In the genomic region with DNA sequence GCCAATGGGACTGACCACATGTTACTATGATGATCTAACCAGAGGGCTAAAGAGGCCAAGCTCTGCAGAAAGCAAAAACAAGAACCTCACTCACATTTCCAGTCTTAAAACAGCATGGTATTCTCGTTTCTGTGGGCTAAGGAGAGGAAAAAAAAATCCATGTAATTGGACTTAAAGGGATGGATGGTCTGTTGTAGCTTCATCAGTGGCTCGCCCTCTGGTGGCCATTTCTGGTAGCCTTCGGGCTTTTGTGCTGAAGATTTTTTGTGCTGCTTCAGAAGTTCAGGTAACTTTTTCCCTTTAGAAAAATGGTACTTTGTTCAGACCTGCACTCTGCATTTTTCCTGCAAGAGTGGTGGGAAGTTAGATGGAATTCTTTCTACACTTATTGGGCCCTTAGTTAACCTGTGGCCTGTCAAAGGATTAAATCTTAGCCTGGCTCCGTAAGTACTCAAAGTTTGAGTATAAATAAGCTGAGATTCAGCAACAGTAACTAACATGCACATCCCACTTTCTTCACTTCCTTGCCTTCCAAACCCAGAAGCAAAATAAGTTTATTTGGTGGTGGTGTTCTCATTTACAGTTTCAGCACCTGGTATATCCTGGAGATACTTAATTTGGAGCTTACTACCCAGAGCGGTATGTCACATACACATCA, we compare ENCODE assay signal across 8 cellular contexts. TPM values are rescaled to one million over a fixed set of nuclear protein-coding genes. Genes with fewer than 3 reads are reported as not detected.
A peak's percentile ranks its signal among the peaks of the same experiment; 100 is the strongest.
DNase-seq lines count a peak whose midpoint lies in the region; ATAC-seq, FAIRE-seq and TF ChIP-seq lines count a peak whose summit lies in the region.

No MANE protein-coding gene starts in this region.

- POLR2A ChIA-PET in A549 (lab: Yijun Ruan, JAX) = interaction anchor here (1.4 kb wide), 1 partner anchor 435 kb away, joined by 6 read pairs; no protein-coding TSS in a partner anchor

- no peak for TF ChIP-seq EP300 in A549 (IDR thresholded peaks at IDR 0.05)

- no peak for TF ChIP-seq POLR2A in A549 (IDR thresholded peaks at IDR 0.05; ENCODE audit: low read length)
- TF ChIP-seq POLR2A in GM12891 (IDR thresholded peaks at IDR 0.05; ENCODE audit: low read depth, low read length) = no peak

- CTCF ChIA-PET in A549 (lab: Yijun Ruan, JAX) = interaction anchor here (0.8 to 6.7 kb wide), 37 partner anchors 10 to 503 kb away, joined by 3 to 201 read pairs (median 5); partner anchors contain the start of gene DCAF4

- no peak overlapping the region for H3K27ac Mint-ChIP-seq in natural killer cell
- peak overlapping the region; percentile 7 for H3K27ac Mint-ChIP-seq in stimulated activated naive CD8-positive, alpha-beta T cell treated with anti-CD3 and anti-CD28 coated beads, Interleukin-15, Interleukin-2, amounts not matched to agents 100 ng/mL and 50 ng/mL, for 24 hours

- no peaks in the 10 kb centered on the region for H3K9me3 ChIP-seq in A549

- H3K9me3 Mint-ChIP-seq in natural killer cell = no peaks in the 10 kb centered on the region
- no peaks in the 10 kb centered on the region for H3K9me3 Mint-ChIP-seq in stimulated activated naive CD8-positive, alpha-beta T cell treated with anti-CD3 and anti-CD28 coated beads, Interleukin-15, Interleukin-2, amounts not matched to agents 100 ng/mL and 50 ng/mL, for 24 hours

- H3K36me3 Mint-ChIP-seq in natural killer cell = no peaks in the 10 kb centered on the region
- peaks cover 51% of the 10 kb centered on the region for H3K36me3 Mint-ChIP-seq in stimulated activated naive CD8-positive, alpha-beta T cell treated with anti-CD3 and anti-CD28 coated beads, Interleukin-15, Interleukin-2, amounts not matched to agents 100 ng/mL and 50 ng/mL, for 24 hours (ENCODE audit: low read depth)

- DNase-seq in A549 (ENCODE audit: low read depth in 1 of 2, low spot score in 1 of 2) (peak; percentile 50 to 58), GM12891 (ENCODE audit: insufficient read length, low spot score) (peak; percentile 49), NCI-H82 treated with DMSO at 0.1 percent for 48 hours (lab: John Stamatoyannopoulos, UW; ENCODE audit: unreplicated experiment) (peak; percentile 44), epithelial cell of proximal tubule (ENCODE audit: low read depth) (no peak), natural killer cell (peak; percentile 44), GF-D8 (lab: John Stamatoyannopoulos, UW) (no peak)
- DNase-seq in activated CD8-positive, alpha-beta memory T cell treated with anti-CD3 and anti-CD28 coated beads, Interleukin-2, amount 50 U/mL, for 48 hours = peak; percentile 85

- WGBS in A549 (ENCODE audit: missing lambda C conversion rate) = 40% methylated on average over 5 of the region's 5 CpGs

- TF ChIP-seq RAD21 in A549 (conservative IDR thresholded peaks at IDR 0.05 in 1 of 2, IDR thresholded peaks at IDR 0.05 in 1 of 2) = peak; percentile 62 to 67

- intact Hi-C loops in natural killer cell (cut with micrococcal nuclease) = loop anchor here (1.0 kb wide), 1 partner anchor 431 kb away; no protein-coding TSS in a partner anchor

- H3K4me3 Mint-ChIP-seq in natural killer cell = no peak overlapping the region
- H3K4me3 Mint-ChIP-seq in stimulated activated naive CD8-positive, alpha-beta T cell treated with anti-CD3 and anti-CD28 coated beads, Interleukin-15, Interleukin-2, amounts not matched to agents 100 ng/mL and 50 ng/mL, for 24 hours = no peak overlapping the region

- H3K4me2 ChIP-seq in A549 = no peak overlapping the region

- TF ChIP-seq CTCF in A549 (IDR thresholded peaks at IDR 0.05) = peak; percentile 86
- peak; percentile 93 for TF ChIP-seq CTCF in epithelial cell of proximal tubule (conservative IDR thresholded peaks at IDR 0.05; ENCODE audit: low read depth, low read length)
- TF ChIP-seq CTCF in natural killer cell (IDR thresholded peaks at IDR 0.05) = peak; percentile 84

- peak; percentile 50 to 79; a peak in 3 of 6 replicates for ATAC-seq in A549
- peak in 1 of 3 donors; percentile 61 for ATAC-seq in natural killer cell

- H3K4me1 ChIP-seq in A549 = no peaks in the 10 kb centered on the region

- no peak overlapping the region for H3K4me3 ChIP-seq in A549
- H3K4me3 ChIP-seq in epithelial cell of proximal tubule (ENCODE audit: low read depth, low read length) = no peak overlapping the region

- no peaks in the 10 kb centered on the region for H3K4me1 Mint-ChIP-seq in natural killer cell
- peaks cover 16% of the 10 kb centered on the region for H3K4me1 Mint-ChIP-seq in stimulated activated naive CD8-positive, alpha-beta T cell treated with anti-CD3 and anti-CD28 coated beads, Interleukin-15, Interleukin-2, amounts not matched to agents 100 ng/mL and 50 ng/mL, for 24 hours (ENCODE audit: low read depth)

- no peaks in the 10 kb centered on the region for H3K27me3 Mint-ChIP-seq in natural killer cell (ENCODE audit: low read depth in 2 of 2)
- no peaks in the 10 kb centered on the region for H3K27me3 Mint-ChIP-seq in stimulated activated naive CD8-positive, alpha-beta T cell treated with anti-CD3 and anti-CD28 coated beads, Interleukin-15, Interleukin-2, amounts not matched to agents 100 ng/mL and 50 ng/mL, for 24 hours

- FAIRE-seq in A549 (lab: Jason Lieb, UNC) (peak; percentile 43), GM12891 (lab: Jason Lieb, UNC) (peak; percentile 33)

- no peak overlapping the region for H3K27ac ChIP-seq in A549

TF ChIP-seq in A549, 52 proteins besides CTCF, POLR2A, EP300 and RAD21:
- TF ChIP-seq KDM1A (IDR thresholded peaks at IDR 0.05; ENCODE audit: low read depth) = no peak
- no peak for TF ChIP-seq RNF2 (IDR thresholded peaks at IDR 0.05; ENCODE audit: borderline replicate concordance, low read depth)
- no peak for TF ChIP-seq MAFK (IDR thresholded peaks at IDR 0.05; ENCODE audit: partially characterized antibody)
- no peak for TF ChIP-seq EHF (CRISPR knock-in tag; IDR thresholded peaks at IDR 0.05)
- no peak for TF ChIP-seq TFCP2L1 (CRISPR knock-in tag; IDR thresholded peaks at IDR 0.05)
- peak; percentile 83 for TF ChIP-seq SMC3 (IDR thresholded peaks at IDR 0.05)

TF ChIP-seq in GM12891, 5 proteins besides CTCF, POLR2A, EP300 and RAD21:
- no peak for TF ChIP-seq POU2F2 (IDR thresholded peaks at IDR 0.05; ENCODE audit: low read depth, low read length)
- TF ChIP-seq SPI1 (IDR thresholded peaks at IDR 0.05; ENCODE audit: low read depth, low read length) = no peak
- no peak for TF ChIP-seq TAF1 (IDR thresholded peaks at IDR 0.05; ENCODE audit: low read depth, low read length)
- no peak for TF ChIP-seq PAX5 (IDR thresholded peaks at IDR 0.05; ENCODE audit: insufficient read depth, low read length, severe bottlenecking)
- TF ChIP-seq POLR2AphosphoS5 (IDR thresholded peaks at IDR 0.05; ENCODE audit: low read depth, low read length) = no peak

RNA-seq across cellular contexts. Expression of gene DCAF4, which starts 22.3 kb away (rescaled TPM):
- polyA plus RNA-seq in A549 (2011; rRNA removed) (21.0 and 22.4 TPM in 2 replicates), A549 (2017; fragmentation: RNase III; extraction: RNeasy Plus Mini Kit Qiagen cat#74134 plus additional on column Dnase treatment) (18.4 to 18.9 TPM (median 18.8 TPM) in 3 replicates)
- polyA plus RNA-seq in A549 (2012; cell fraction: cytosol; rRNA removed) = 18.9 and 19.2 TPM in 2 replicates
- polyA plus RNA-seq in A549 (2012; cell fraction: nucleus; rRNA removed) = 43.8 and 58.5 TPM in 2 replicates
- polyA minus RNA-seq in A549 (2011; rRNA and poly(A)+ RNA removed) = 33.3 and 35.7 TPM in 2 replicates
- 10.9 TPM for polyA plus RNA-seq in GM12891 (2012; ENCODE audit: low read depth, missing spikeins)
- total RNA-seq in epithelial cell of proximal tubule (26.6 and 30.9 TPM in 2 replicates), natural killer cell (10 to 100 TPM in 2 of 3 donors, 1 to 10 TPM in 1; 4.6 to 18.6 (median 16.5) TPM)

RNA-seq across cellular contexts. Expression of gene DPF3, which starts 54.7 kb away (rescaled TPM):
- polyA plus RNA-seq in A549 (2011; rRNA removed) = 0.05 and 0.28 TPM in 2 replicates
- polyA plus RNA-seq in A549 (2012; cell fraction: cytosol; rRNA removed) = 0.05 and 0.07 TPM in 2 replicates
- 0.07 and 0.10 TPM in 2 replicates for polyA plus RNA-seq in A549 (2012; cell fraction: nucleus; rRNA removed)
- polyA plus RNA-seq in A549 (2017; fragmentation: RNase III; extraction: RNeasy Plus Mini Kit Qiagen cat#74134 plus additional on column Dnase treatment) = 0.09 to 0.24 TPM (median 0.10 TPM) in 3 replicates
- 0.58 TPM in 1 of 2 replicates, not detected in the other for polyA minus RNA-seq in A549 (2011; rRNA and poly(A)+ RNA removed)
- 0.62 TPM for polyA plus RNA-seq in GM12891 (2012; ENCODE audit: low read depth, missing spikeins)
- 0.86 and 0.94 TPM in 2 replicates for total RNA-seq in epithelial cell of proximal tubule
- total RNA-seq in natural killer cell = 1 to 10 TPM; 1.4 to 1.8 (median 1.4) TPM

Comparison
In these comparisons a context has a peak if more than half of its experiments do, and no peak if none do; other contexts are left out.
1. DNase-seq: peak in A549 (2 of 2), GM12891 (single experiment), NCI-H82 treated with DMSO at 0.1 percent for 48 hours (single experiment), activated CD8-positive, alpha-beta memory T cell treated with anti-CD3 and anti-CD28 coated beads, Interleukin-2, amount 50 U/mL, for 48 hours (single experiment) and natural killer cell (single experiment); none in epithelial cell of proximal tubule (single experiment) and GF-D8 (single experiment).
2. Peak in every context shown above with its lines, with median percentiles within 50 percentile points of each other: CTCF ChIP-seq.